In genomic region chr11:45293566-45294192, GRCh38 we compare ENCODE assay signal across 8 cellular contexts. TPM values are rescaled to one million over a fixed set of nuclear protein-coding genes. Genes with fewer than 3 reads are reported as not detected.
DNase-seq lines count a peak whose midpoint lies in the region; ATAC-seq, FAIRE-seq and TF ChIP-seq lines count a peak whose summit lies in the region.
"Not testable (repeated sequence)": the region's sequence is repeated elsewhere in the genome, so short reads cannot be mapped to it uniquely, and the experiment has no call there.

No MANE protein-coding gene starts in this region.

- not testable (repeated sequence) for H3K4me1 ChIP-seq in GM12878 (ENCODE audit: control insufficient read depth, insufficient read depth, low read length); heart right ventricle; testis

- not testable (repeated sequence) for H3K79me2 ChIP-seq in GM12878 (ENCODE audit: control insufficient read depth, insufficient read depth, low read length)

- CTCF ChIA-PET in GM12878 (lab: Yijun Ruan, JAX) = interaction anchor here (0.8 to 1.2 kb wide), 3 partner anchors 182 to 358 kb away, joined by 3 to 4 read pairs (median 4); no protein-coding TSS in a partner anchor

- in situ Hi-C loops in G401 (cut with HindIII; ENCODE audit: low sequenced_read_pairs) = not testable (repeated sequence)
- in situ Hi-C loops in GM12878 (cut with MboI) = loop anchor here (5.0 kb wide), 1 partner anchor 191 kb away; no protein-coding TSS in a partner anchor

- H3K27ac ChIP-seq in GM12878 (ENCODE audit: control insufficient read depth, insufficient read depth); heart right ventricle; testis: not testable (repeated sequence)

- ATAC-seq in GM12878 = peak; percentile 92
- peak; percentile 76 to 91 (median 86) for ATAC-seq in heart right ventricle

- not testable (repeated sequence) for H2AFZ ChIP-seq in GM12878 (ENCODE audit: control insufficient read depth, low read depth, low read length)

- intact Hi-C loops in GM12878 (cut with micrococcal nuclease; ENCODE audit: unreplicated experiment) (loop anchor here (1.0 to 2.0 kb wide), 2 partner anchors 41 to 183 kb away; no protein-coding TSS in a partner anchor), heart right ventricle (cut with DNase I) (loop anchor here in 9 of 10 donors (1.0 to 10.0 kb wide), 9 partner anchors 39 to 369 kb away; no protein-coding TSS in a partner anchor), testis (cut with DNase I; ENCODE audit: low total_unique reads) (loop anchor here (5.0 kb wide), 1 partner anchor 186 kb away; no protein-coding TSS in a partner anchor)

- not testable (repeated sequence) for TF ChIP-seq POLR2A in GM12878 (IDR thresholded peaks at IDR 0.05; ENCODE audit: low read depth, low read length); testis (IDR thresholded peaks at IDR 0.05)

- H3K36me3 ChIP-seq in GM12878 (ENCODE audit: control insufficient read depth in 2 of 2, insufficient read depth in 2 of 2, low read length in 1 of 2); heart right ventricle; testis (ENCODE audit: low read depth, missing control alignments): not testable (repeated sequence)

- not testable (repeated sequence) for BruUV-seq in GM12878 (replicated peaks; lab: Mats Ljungman, UMichigan)

- not testable (repeated sequence) for FAIRE-seq in GM12878 (lab: Jason Lieb, UNC)

- not testable (repeated sequence) for H3K9ac ChIP-seq in GM12878 (ENCODE audit: control insufficient read depth, insufficient read depth, low read length)

- H3K9me3 ChIP-seq in GM12878 (replicated peaks; ENCODE audit: control insufficient read depth, insufficient read depth, low read length); heart right ventricle; testis: not testable (repeated sequence)

- RAD21 ChIA-PET in GM12878 (lab: Charles Lee; ENCODE audit: unreplicated experiment) = interaction anchor here (1.0 kb wide), 1 partner anchor 105 kb away, joined by 3 read pairs; no protein-coding TSS in a partner anchor

- WGBS in GM12878 (ENCODE audit: insufficient coverage, insufficient replicate concordance, low lambda C conversion rate, missing lambda C conversion rate) = 17% methylated on average over 9 of the region's 11 CpGs
- WGBS in heart right ventricle, 2 donors = 31 to 33% methylated on average over 10 to 11 of the region's 11 CpGs
- 26 to 31% methylated on average over 10 to 11 of the region's 11 CpGs for WGBS in testis, 2 donors

- TF ChIP-seq CTCF in WI38 (IDR thresholded peaks at IDR 0.05; ENCODE audit: low read depth, low read length) (peak; percentile 43), GM12878 (IDR thresholded peaks at IDR 0.05 in 2 of 3, conservative IDR thresholded peaks at IDR 0.05 in 1 of 3; ENCODE audit: control insufficient read depth in 2 of 3, extremely low read depth in 1 of 3, insufficient read depth in 1 of 3, low read depth in 3 of 3, low read length in 3 of 3) (peak; percentile 54 to 70 (median 57); a peak in 5 of 6 replicates), heart right ventricle (IDR thresholded peaks at IDR 0.05) (peak; percentile 36 to 72 (median 59)), testis (IDR thresholded peaks at IDR 0.05) (peak; percentile 35 to 58 (median 50))

- not testable (repeated sequence) for H3K27me3 ChIP-seq in GM12878 (replicated peaks in 1 of 2; ENCODE audit: control insufficient read depth in 2 of 2, insufficient read depth in 2 of 2, low read length in 1 of 2); testis
- H3K27me3 ChIP-seq in heart right ventricle = peaks cover 0 to 43% (median 30%) of the 10 kb centered on the region in 7 donors

- DNase-seq in G401 (ENCODE audit: low spot score) (peak; percentile 88), HT-29 (ENCODE audit: low spot score) (peak; percentile 89), NCI-H524 treated with DMSO at 0.1 percent for 48 hours (lab: John Stamatoyannopoulos, UW) (peak; percentile 7), heart right ventricle (peak; percentile 67 to 82), pons (ENCODE audit: low spot score) (peak; percentile 81), testis (peak; percentile 88)
- DNase-seq in GM12878 (ENCODE audit: low read depth, low spot score) = not testable (repeated sequence)

- H3K4me2 ChIP-seq in GM12878 (ENCODE audit: control insufficient read depth, insufficient read depth) = not testable (repeated sequence)

- not testable (repeated sequence) for H4K20me1 ChIP-seq in GM12878 (ENCODE audit: control insufficient read depth, insufficient read depth)

- SMC1A ChIA-PET in GM12878 (lab: Charles Lee; ENCODE audit: uncharacterized antibody, unreplicated experiment) = interaction anchor here (1.7 kb wide), 1 partner anchor 184 kb away, joined by 4 read pairs; no protein-coding TSS in a partner anchor

- not testable (repeated sequence) for H3K4me3 ChIP-seq in WI38 (ENCODE audit: low read depth, low read length); GM12878; heart right ventricle; testis

- peak; percentile 71 for TF ChIP-seq RAD21 in GM12878 (IDR thresholded peaks at IDR 0.05; ENCODE audit: insufficient read depth, low read depth, low read length)

- TF ChIP-seq EP300 in GM12878 (IDR thresholded peaks at IDR 0.05; ENCODE audit: borderline replicate concordance in 1 of 2, control insufficient read depth in 1 of 2, low read depth in 2 of 2, low read length in 2 of 2) = not testable (repeated sequence)

- POLR2A ChIA-PET in GM12878 (lab: Charles Lee) = not testable (repeated sequence)

TF ChIP-seq in GM12878, 131 proteins besides CTCF, POLR2A, EP300 and RAD21:
- peak; percentile 65 for TF ChIP-seq YY1 (IDR thresholded peaks at IDR 0.05; ENCODE audit: low read depth, low read length)
- TF ChIP-seq ZNF384 (IDR thresholded peaks at IDR 0.05; ENCODE audit: borderline replicate concordance, low read depth, low read length) = peak; percentile 95
- TF ChIP-seq SMC3 (IDR thresholded peaks at IDR 0.05; ENCODE audit: borderline replicate concordance, low read length) = peak; percentile 72; the same call in 1 of the 2 replicates

RNA-seq across cellular contexts. Expression of gene SYT13, which starts 7.5 kb away (rescaled TPM):
- not detected in 2 replicates for total RNA-seq in G401 (2014; rRNA removed; shearing (Covaris generic))
- total RNA-seq in HT-29 (2014; rRNA removed; shearing (Covaris generic)) = 10.1 and 17.6 TPM in 2 replicates
- not detected in 2 replicates for total RNA-seq in GM12878 (2013; cell fraction: nucleolus; rRNA removed)
- total RNA-seq in GM12878 (2014; rRNA removed) (not detected in 2 replicates), GM12878 (2014; rRNA removed; fragmentation: Illumina TruSeq; extraction: Trizol) (not detected in 2 replicates), GM12878 (2021) (not detected in 2 replicates), heart right ventricle (1 to 10 TPM in 9 of 10 donors, under 1 TPM in 1; 0.93 to 7.7 (median 2.6) TPM), testis (1 to 10 TPM in 1 of 2 donors, under 1 TPM in 1; 0.68 to 1.4 TPM)
- polyA plus RNA-seq in GM12878 (2011; ENCODE audit: low read depth) = not detected
- polyA plus RNA-seq in GM12878 (2011; rRNA removed) (not detected in 2 replicates), GM12878 (2014; fragmentation: Illumina TruSeq; extraction: Trizol) (not detected in 2 replicates), GM12878 (2014; fragmentation: Nextera tagmentation; extraction: Ambion mirVana) (not detected), GM12878 (2014; rRNA removed) (not detected in 2 replicates), GM12878 (2016; fragmentation: Nextera tagmentation; extraction: Ambion mirVana) (not detected), heart right ventricle (under 1 TPM; 0.51 to 0.67 TPM), testis (ENCODE audit: insufficient read depth, low read depth, low replicate concordance) (3.3 TPM)
- not detected in 2 replicates for polyA plus RNA-seq in GM12878 (2011; cell fraction: cytosol; rRNA removed)
- polyA plus RNA-seq in GM12878 (2011; cell fraction: nucleus; rRNA removed) = not detected in 2 replicates
- not detected in 2 replicates for polyA plus RNA-seq in GM12878 (2012)
- polyA minus RNA-seq in GM12878 (2011; rRNA and poly(A)+ RNA removed) = not detected in 2 replicates
- polyA minus RNA-seq in GM12878 (2011; cell fraction: cytosol; rRNA and poly(A)+ RNA removed) = not detected in 2 replicates
- polyA minus RNA-seq in GM12878 (2011; cell fraction: nucleus; rRNA and poly(A)+ RNA removed) = not detected in 2 replicates
